ENCODE assay signal across 8 cellular contexts in genomic region chr14:22047105-22047504, GRCh38.
DNase-seq lines count a peak whose midpoint lies in the region; ATAC-seq and TF ChIP-seq lines count a peak whose summit lies in the region.

No MANE protein-coding gene starts in this region.

- H3K36me3 Mint-ChIP-seq in activated CD4-positive, alpha-beta memory T cell treated with anti-CD3 and anti-CD28 coated beads for 36 hours, result peaks cover under 1% of the 10 kb centered on the region

- peak; percentile 61 for DNase-seq in activated effector memory CD4-positive, alpha-beta T cell treated with anti-CD3 and anti-CD28 coated beads, Interleukin-2, amount 50 U/mL, for 16 hours
- no peak for DNase-seq in activated effector memory CD4-positive, alpha-beta T cell treated with Interleukin-2 at 50 U/mL for 16 hours
- DNase-seq in HL-60 (ENCODE audit: low read depth in 1 of 2, low spot score in 1 of 2), result peak in 1 of 2 experiments; percentile 57
- DNase-seq in activated CD4-positive, alpha-beta memory T cell treated with anti-CD3 and anti-CD28 coated beads for 36 hours, result peak; percentile 35
- DNase-seq in kidney epithelial cell (ENCODE audit: low read depth), result no peak
- DNase-seq in SK-N-DZ (ENCODE audit: low spot score), result no peak

- H3K9me3 Mint-ChIP-seq in activated CD4-positive, alpha-beta memory T cell treated with anti-CD3 and anti-CD28 coated beads for 36 hours, result no peaks in the 10 kb centered on the region

- peaks cover 30% of the 10 kb centered on the region for H3K4me1 Mint-ChIP-seq in activated CD4-positive, alpha-beta memory T cell treated with anti-CD3 and anti-CD28 coated beads for 36 hours (ENCODE audit: low read depth)

- POLR2A ChIA-PET in activated CD4-positive, alpha-beta memory T cell treated with anti-CD3 and anti-CD28 coated beads for 36 hours (lab: Charles Lee), result interaction anchor here (1.7 to 2.0 kb wide), 2 partner anchors 23 to 50 kb away, joined by 6 to 8 read pairs; no protein-coding TSS in a partner anchor

- ATAC-seq in HG03196 (IDR thresholded peaks at IDR 0.05; ENCODE audit: unreplicated experiment) (no peak), HG03469 (IDR thresholded peaks at IDR 0.05; ENCODE audit: unreplicated experiment) (no peak)

- H3K36me3 ChIP-seq in kidney epithelial cell (ENCODE audit: control insufficient read depth, insufficient read depth, low read length), result no peaks in the 10 kb centered on the region

- peak overlapping the region; percentile 76 for H3K27ac Mint-ChIP-seq in activated CD4-positive, alpha-beta memory T cell treated with anti-CD3 and anti-CD28 coated beads for 36 hours

- TF ChIP-seq CTCF in HL-60 (IDR thresholded peaks at IDR 0.05; ENCODE audit: insufficient read depth, low read length) (peak; percentile 48), kidney epithelial cell (IDR thresholded peaks at IDR 0.05; ENCODE audit: insufficient read depth, low read length, poor library complexity, severe bottlenecking) (peak; percentile 48)

- peak overlapping the region; percentile 45 for H3K4me3 Mint-ChIP-seq in activated CD4-positive, alpha-beta memory T cell treated with anti-CD3 and anti-CD28 coated beads for 36 hours

- H3K4me3 ChIP-seq in HL-60 (replicated peaks; ENCODE audit: insufficient read depth, low read length) (no peak overlapping the region), kidney epithelial cell (ENCODE audit: low read depth, low read length) (no peak overlapping the region)

- intact Hi-C loops in activated CD4-positive, alpha-beta memory T cell treated with anti-CD3 and anti-CD28 coated beads for 36 hours (cut with micrococcal nuclease), result loop anchor here (2.0 to 5.0 kb wide), 3 partner anchors 35 to 510 kb away; no protein-coding TSS in a partner anchor

- CTCF ChIA-PET in activated CD4-positive, alpha-beta memory T cell treated with anti-CD3 and anti-CD28 coated beads for 36 hours (lab: Charles Lee), result interaction anchor here (0.8 to 2.7 kb wide), 12 partner anchors 9 to 523 kb away, joined by 3 to 11 read pairs (median 3); no protein-coding TSS in a partner anchor

- no peaks in the 10 kb centered on the region for H3K27me3 Mint-ChIP-seq in activated CD4-positive, alpha-beta memory T cell treated with anti-CD3 and anti-CD28 coated beads for 36 hours

- no peaks in the 10 kb centered on the region for H3K27me3 ChIP-seq in HL-60 (ENCODE audit: insufficient read depth, poor library complexity, severe bottlenecking)
- no peaks in the 10 kb centered on the region for H3K27me3 ChIP-seq in kidney epithelial cell (ENCODE audit: control insufficient read depth, insufficient read depth, low read length)

- H3K27ac ChIP-seq in HL-60 (replicated peaks), result no peak overlapping the region

Comparison
In these comparisons a context has a peak if more than half of its experiments do, and no peak if none do; other contexts are left out.
1. DNase-seq: peak in activated effector memory CD4-positive, alpha-beta T cell treated with anti-CD3 and anti-CD28 coated beads, Interleukin-2, amount 50 U/mL, for 16 hours (single experiment) and activated CD4-positive, alpha-beta memory T cell treated with anti-CD3 and anti-CD28 coated beads for 36 hours (single experiment); none in activated effector memory CD4-positive, alpha-beta T cell treated with Interleukin-2 at 50 U/mL for 16 hours (single experiment), kidney epithelial cell (single experiment) and SK-N-DZ (single experiment).